Comparison of ENCODE assay signal across 21 cellular contexts in the genomic region with DNA sequence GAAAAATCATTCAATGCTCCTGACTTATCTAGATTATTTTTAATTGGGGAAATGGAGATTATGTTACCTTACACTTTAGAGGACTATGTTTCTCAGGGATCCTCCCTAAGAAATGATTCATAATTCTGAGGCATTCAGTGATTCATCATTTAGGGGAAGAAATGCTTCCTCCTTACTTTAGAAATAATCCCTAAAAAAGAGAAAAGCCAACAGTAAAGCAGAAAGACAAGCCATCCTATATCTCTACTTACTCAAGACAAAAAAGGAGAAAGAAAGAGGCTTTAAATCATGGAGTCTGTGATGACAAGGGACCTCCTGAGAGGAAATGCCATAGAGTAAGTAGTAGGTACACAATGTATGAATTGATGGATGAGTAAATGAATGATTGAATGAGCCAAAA.
DNase-seq lines count a peak whose midpoint lies in the region; ATAC-seq, FAIRE-seq and TF ChIP-seq lines count a peak whose summit lies in the region.
"Had no signal": no experiment of that assay in that cellular context is flagged by ENCODE, and none has a peak within 500 bp of the region (broad histone marks: within the 10 kb centered on the region; RNA-seq: fewer than 3 reads in every experiment).

No MANE protein-coding gene starts in this region.

- H2AFZ ChIP-seq in keratinocyte (ENCODE audit: control insufficient read depth, low read length) = peak overlapping the region; percentile 29

- peak overlapping the region; percentile 27 for H3K4me2 ChIP-seq in keratinocyte (ENCODE audit: control insufficient read depth, extremely low read depth, insufficient read depth, low read depth, low read length)

- H3K27ac Mint-ChIP-seq in endothelial cell (ENCODE audit: unreplicated experiment) = no peak overlapping the region
- H3K27ac Mint-ChIP-seq: activated naive CD4-positive, alpha-beta T cell treated with anti-CD3 and anti-CD28 coated beads for 36 hours; B cell; natural killer cell treated with Interleukin-12 subunit alpha and Interleukin-12 subunit beta and Interleukin-15 and Interleukin-18, amount 100 ng/mL, for 72 hours had no signal

- H3K4me3 Mint-ChIP-seq in endothelial cell (ENCODE audit: unreplicated experiment) = no peak overlapping the region
- H3K4me3 Mint-ChIP-seq: activated naive CD4-positive, alpha-beta T cell treated with anti-CD3 and anti-CD28 coated beads for 36 hours; B cell; natural killer cell treated with Interleukin-12 subunit alpha and Interleukin-12 subunit beta and Interleukin-15 and Interleukin-18, amount 100 ng/mL, for 72 hours had no signal

- H3K9me3 ChIP-seq in keratinocyte (ENCODE audit: control insufficient read depth, low read depth, low read length) = no peaks in the 10 kb centered on the region
- no peaks in the 10 kb centered on the region for H3K9me3 ChIP-seq in suprapubic skin
- H3K9me3 ChIP-seq: tibial nerve had no signal

- no peaks in the 10 kb centered on the region for H4K20me1 ChIP-seq in keratinocyte (ENCODE audit: control insufficient read depth, extremely low read depth, insufficient read depth, low read length)

- H3K27ac ChIP-seq in cingulate gyrus (ENCODE audit: low read depth, low read length) (peak overlapping the region; percentile 78), keratinocyte (ENCODE audit: control insufficient read depth, insufficient read depth, low read length) (peak overlapping the region; percentile 27), suprapubic skin (no peak overlapping the region)

- H3K36me3 ChIP-seq in keratinocyte (ENCODE audit: control insufficient read depth in 2 of 2, extremely low read depth in 1 of 2, insufficient read depth in 2 of 2, low read length in 2 of 2) = no peaks in the 10 kb centered on the region
- H3K36me3 ChIP-seq in suprapubic skin = no peaks in the 10 kb centered on the region
- H3K36me3 ChIP-seq: tibial nerve had no signal

- no peaks in the 10 kb centered on the region for H3K79me2 ChIP-seq in keratinocyte (ENCODE audit: control insufficient read depth, insufficient read depth, low read length)

- no peak for TF ChIP-seq EP300 in suprapubic skin (IDR thresholded peaks at IDR 0.05)

- FAIRE-seq in keratinocyte (lab: Jason Lieb, UNC) = peak; percentile 44

- no peak for ATAC-seq in HG02623 (IDR thresholded peaks at IDR 0.05; ENCODE audit: unreplicated experiment)
- ATAC-seq: natural killer cell treated with Interleukin-12 subunit alpha and Interleukin-12 subunit beta and Interleukin-15 and Interleukin-18, amount 100 ng/mL, for 72 hours; sciatic nerve had no signal

- H3K9me3 Mint-ChIP-seq in endothelial cell (ENCODE audit: unreplicated experiment) = no peaks in the 10 kb centered on the region
- H3K9me3 Mint-ChIP-seq: activated naive CD4-positive, alpha-beta T cell treated with anti-CD3 and anti-CD28 coated beads for 36 hours had no signal

- no peak for TF ChIP-seq POLR2A in suprapubic skin (IDR thresholded peaks at IDR 0.05)

- H3K4me3 ChIP-seq in keratinocyte (ENCODE audit: control insufficient read depth in 2 of 3, extremely low read depth in 1 of 3, insufficient read depth in 2 of 3, low read depth in 1 of 3, low read length in 3 of 3) (no peak overlapping the region), suprapubic skin (no peak overlapping the region)
- H3K4me3 ChIP-seq: tibial nerve had no signal

- peaks cover 13% of the 10 kb centered on the region for H3K4me1 Mint-ChIP-seq in endothelial cell (ENCODE audit: unreplicated experiment)
- H3K4me1 Mint-ChIP-seq: B cell had no signal

- no peaks in the 10 kb centered on the region for H3K36me3 Mint-ChIP-seq in endothelial cell (ENCODE audit: low read depth, unreplicated experiment)
- H3K36me3 Mint-ChIP-seq: natural killer cell treated with Interleukin-12 subunit alpha and Interleukin-12 subunit beta and Interleukin-15 and Interleukin-18, amount 100 ng/mL, for 72 hours had no signal

- no peak overlapping the region for H3K9ac ChIP-seq in keratinocyte (ENCODE audit: control insufficient read depth, extremely low read depth, insufficient read depth, low read length)

- H3K4me1 ChIP-seq in keratinocyte (ENCODE audit: control insufficient read depth, extremely low read depth, insufficient read depth, low read length) = peaks cover 42% of the 10 kb centered on the region
- H3K4me1 ChIP-seq in suprapubic skin = no peaks in the 10 kb centered on the region

- DNase-seq in HT1080 (ENCODE audit: low read depth) = peak; percentile 76
- DNase-seq in keratinocyte (ENCODE audit: low read depth, low spot score) = no peak
- DNase-seq in suprapubic skin (ENCODE audit: low spot score in 2 of 2) = no peak
- no peak for DNase-seq in stimulated activated CD4-positive, alpha-beta T cell treated with anti-CD3 and anti-CD28 coated beads, Interleukin-15, amount 100 ng/mL, for 24 hours
- no peak for DNase-seq in endothelial cell (ENCODE audit: low spot score)
- DNase-seq: activated CD4-positive, CD25-positive, alpha-beta regulatory T cell treated with anti-CD3 and anti-CD28 coated beads, Interleukin-2, amount 50 U/mL, for 72 hours; activated naive CD4-positive, alpha-beta T cell treated with anti-CD3 and anti-CD28 coated beads for 36 hours; activated T-cell treated with anti-CD3 and anti-CD28 coated beads, Interleukin-2, amount 50 U/mL, for 48 hours; aorta; DMS79; effector memory CD4-positive, alpha-beta T cell; NCI-H1417; NCI-H526; posterior cingulate gyrus; stimulated activated naive CD4-positive, alpha-beta T cell had no signal

- H3K27me3 ChIP-seq in keratinocyte (ENCODE audit: control insufficient read depth, extremely low read depth, insufficient read depth, low read length) (no peaks in the 10 kb centered on the region), suprapubic skin (no peaks in the 10 kb centered on the region)
- H3K27me3 ChIP-seq: tibial nerve had no signal

- H3K27me3 Mint-ChIP-seq in endothelial cell (ENCODE audit: unreplicated experiment) = peaks cover 1% of the 10 kb centered on the region
- H3K27me3 Mint-ChIP-seq: natural killer cell treated with Interleukin-12 subunit alpha and Interleukin-12 subunit beta and Interleukin-15 and Interleukin-18, amount 100 ng/mL, for 72 hours had no signal

- TF ChIP-seq CTCF in keratinocyte (optimal IDR thresholded peaks at IDR 0.05 in 1 of 3, IDR thresholded peaks at IDR 0.05 in 1 of 3, conservative IDR thresholded peaks at IDR 0.05 in 1 of 3; ENCODE audit: extremely low read depth in 1 of 3, insufficient read depth in 2 of 3, low read length in 3 of 3) (no peak), suprapubic skin (IDR thresholded peaks at IDR 0.05) (no peak), endothelial cell (IDR thresholded peaks at IDR 0.05; ENCODE audit: unreplicated experiment) (no peak)

- dilution Hi-C loops in keratinocyte (cut with MboI; ENCODE audit: extremely low pct_ligation_motif_present, low sequenced_read_pairs) = no loop called here

- H3K9me1 ChIP-seq in keratinocyte (ENCODE audit: control insufficient read depth, extremely low read depth, insufficient read depth, low read length) = no peaks in the 10 kb centered on the region
